9 cellular contexts compared by ENCODE assay signal in the genomic region with DNA sequence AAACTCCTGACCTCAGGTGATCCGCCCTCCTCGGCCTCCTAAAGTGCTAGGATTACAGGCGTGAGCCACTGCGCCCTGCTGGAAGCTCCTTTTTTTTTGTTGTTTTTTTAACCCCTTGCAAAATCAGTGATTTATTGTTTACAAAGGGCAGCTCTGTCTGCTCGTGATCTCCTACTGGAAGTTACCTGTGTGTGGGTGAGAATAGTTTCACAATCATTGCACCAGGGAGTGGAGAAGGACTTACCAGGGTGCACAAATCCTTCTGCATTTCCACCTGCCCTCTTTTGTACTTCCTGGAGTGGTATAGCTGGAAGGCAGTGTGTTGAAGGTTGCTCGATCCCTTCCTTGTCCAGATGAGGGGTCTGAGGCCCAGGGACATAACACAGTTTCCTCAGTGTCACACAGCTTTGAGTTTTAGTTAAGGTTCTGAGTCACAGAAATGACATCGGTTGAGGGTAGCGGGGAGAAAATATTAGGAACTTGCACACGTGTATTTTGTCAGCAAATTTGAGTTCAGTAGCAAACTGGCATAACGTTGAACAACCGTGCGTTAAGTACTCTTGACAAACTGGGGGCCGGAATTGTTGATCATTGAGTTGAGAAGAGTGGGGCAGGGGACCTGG. TPM values are rescaled to one million over a fixed set of nuclear protein-coding genes. Genes with fewer than 3 reads are reported as not detected.
DNase-seq lines count a peak whose midpoint lies in the region; ATAC-seq and TF ChIP-seq lines count a peak whose summit lies in the region.
"Had no signal": no experiment of that assay in that cellular context is flagged by ENCODE, and none has a peak within 500 bp of the region (broad histone marks: within the 10 kb centered on the region; RNA-seq: fewer than 3 reads in every experiment).

No MANE protein-coding gene starts in this region.

- H2AFZ ChIP-seq in smooth muscle cell (ENCODE audit: low read depth): no peak overlapping the region

- intact Hi-C loops in right cardiac atrium (cut with DNase I): no loop called here

- H3K9ac ChIP-seq in SK-N-MC (ENCODE audit: insufficient read length) (no peak overlapping the region), smooth muscle cell (ENCODE audit: low read depth) (no peak overlapping the region)

- H3K36me3 ChIP-seq in SK-N-MC (ENCODE audit: insufficient read depth, low read length) (no peaks in the 10 kb centered on the region), smooth muscle cell (ENCODE audit: low read depth) (no peaks in the 10 kb centered on the region)

- peak overlapping the region; percentile 36 for H3K4me2 ChIP-seq in smooth muscle cell

- peak overlapping the region; percentile 61; the same call in 1 of the 2 replicates for H3K27ac ChIP-seq in SK-N-MC
- H3K27ac ChIP-seq in right cardiac atrium (ENCODE audit: low read length): peak overlapping the region; percentile 85
- peak overlapping the region; percentile 85 for H3K27ac ChIP-seq in smooth muscle cell (ENCODE audit: low read depth)

- TF ChIP-seq CTCF in smooth muscle cell (IDR thresholded peaks at IDR 0.05; ENCODE audit: borderline replicate concordance, insufficient read depth, poor library complexity, severe bottlenecking): no peak

- H3K4me3 ChIP-seq in SK-N-MC (no peak overlapping the region), right cardiac atrium (ENCODE audit: low read length) (no peak overlapping the region), smooth muscle cell (no peak overlapping the region)

- H3F3A ChIP-seq in smooth muscle cell (ENCODE audit: low read depth): peaks cover 15% of the 10 kb centered on the region

- ATAC-seq in right cardiac atrium: no peak

- peaks cover 7% of the 10 kb centered on the region for H4K20me1 ChIP-seq in smooth muscle cell (ENCODE audit: low read depth)

- H3K27me3 ChIP-seq in right cardiac atrium (ENCODE audit: control insufficient read depth, insufficient read depth): no peaks in the 10 kb centered on the region
- no peaks in the 10 kb centered on the region for H3K27me3 ChIP-seq in smooth muscle cell (ENCODE audit: low read depth)

- 76% methylated on average over 13 of the region's 13 CpGs for WGBS in right cardiac atrium
- WGBS in smooth muscle cell (ENCODE audit: low lambda C conversion rate): 88% methylated on average over 13 of the region's 13 CpGs

- peak; percentile 25 for DNase-seq in HPDE6-E6E7 (ENCODE audit: extremely low spot score)
- DNase-seq in SK-N-MC (ENCODE audit: low read depth, low spot score): no peak
- no peak for DNase-seq in right cardiac atrium
- no peak for DNase-seq in smooth muscle cell (lab: John Stamatoyannopoulos, UW; ENCODE audit: unreplicated experiment)
- DNase-seq in stimulated activated naive CD4-positive, alpha-beta T cell (lab: John Stamatoyannopoulos, UW): no peak
- no peak for DNase-seq in KG1 (lab: John Stamatoyannopoulos, UW)
- no peak for DNase-seq in RPMI8226
- no peak for DNase-seq in activated CD8-positive, alpha-beta memory T cell treated with anti-CD3 and anti-CD28 coated beads, Interleukin-2, amount 50 U/mL, for 4 hours
- DNase-seq: NCI-H1417 treated with DMSO at 0.1 percent for 48 hours had no signal

- H3K4me1 ChIP-seq in right cardiac atrium (ENCODE audit: control insufficient read depth, insufficient read depth, low read length): peaks cover 20% of the 10 kb centered on the region
- H3K4me1 ChIP-seq in smooth muscle cell (ENCODE audit: low read depth): peaks cover 18% of the 10 kb centered on the region

- H3K9me3 ChIP-seq in SK-N-MC (ENCODE audit: low read depth, low read length) (no peaks in the 10 kb centered on the region), right cardiac atrium (ENCODE audit: control insufficient read depth, low read length) (no peaks in the 10 kb centered on the region), smooth muscle cell (replicated peaks; ENCODE audit: low read depth) (no peaks in the 10 kb centered on the region)

- peaks cover 65% of the 10 kb centered on the region for H3K79me2 ChIP-seq in smooth muscle cell (ENCODE audit: low read depth)

RNA-seq across cellular contexts. Expression of gene TRAK1, which starts 11.3 kb away (rescaled TPM):
- total RNA-seq in right cardiac atrium (100 to 1,000 TPM; 201 to 249 (median 232) TPM), smooth muscle cell (13.7 and 16.3 TPM in 2 replicates)
- polyA plus RNA-seq in right cardiac atrium (91.7 TPM), smooth muscle cell (8.7 and 13.9 TPM in 2 replicates)

Comparison
In these comparisons a context has a peak if more than half of its experiments do, and no peak if none do; other contexts are left out.
1. RNA of gene TRAK1, which starts 11.3 kb away (total RNA-seq): 201 to 249 TPM in right cardiac atrium; 13.7 to 16.3 TPM in smooth muscle cell; every median in the first group is over 10 times any median in the second.
2. Peak in every context shown above with its lines, with median percentiles within 50 percentile points of each other: H3K27ac ChIP-seq.